9 cellular contexts compared by ENCODE assay signal in genomic region chr12:53287741-53288216, GRCh38. TPM values are rescaled to one million over a fixed set of nuclear protein-coding genes. Genes with fewer than 3 reads are reported as not detected.
DNase-seq lines count a peak whose midpoint lies in the region; ATAC-seq, FAIRE-seq and TF ChIP-seq lines count a peak whose summit lies in the region.
"Had no signal": no experiment of that assay in that cellular context is flagged by ENCODE, and none has a peak within 500 bp of the region (broad histone marks: within the 10 kb centered on the region; RNA-seq: fewer than 3 reads in every experiment).

No MANE protein-coding gene starts in this region.

- H3K9me3 ChIP-seq in endothelial cell of umbilical vein (replicated peaks; ENCODE audit: control insufficient read depth, insufficient read depth, low read length), result no peaks in the 10 kb centered on the region

- H2AFZ ChIP-seq in endothelial cell of umbilical vein (ENCODE audit: low read depth, low read length), result no peak overlapping the region

- no peaks in the 10 kb centered on the region for H3K79me2 ChIP-seq in endothelial cell of umbilical vein (ENCODE audit: control insufficient read depth, insufficient read depth, low read length)

- H3K4me2 ChIP-seq in endothelial cell of umbilical vein (ENCODE audit: insufficient read depth, low read length), result no peak overlapping the region

- peak; percentile 61 for FAIRE-seq in endothelial cell of umbilical vein (lab: Jason Lieb, UNC)

- POLR2A ChIA-PET in endothelial cell of umbilical vein (lab: Charles Lee), result interaction anchor here (1.1 kb wide), 1 partner anchor 222 kb away, joined by 3 read pairs; no protein-coding TSS in a partner anchor

- H3K9ac ChIP-seq in endothelial cell of umbilical vein (replicated peaks; ENCODE audit: extremely low read depth, insufficient read depth, low read length), result no peak overlapping the region

- peak; percentile 45 to 65 for TF ChIP-seq CTCF in endothelial cell of umbilical vein (IDR thresholded peaks at IDR 0.05; ENCODE audit: extremely low read depth in 1 of 2, insufficient read depth in 1 of 2, low read depth in 1 of 2, low read length in 2 of 2)

- peaks cover 6 to 15% of the 10 kb centered on the region in 2 experiments for H3K36me3 ChIP-seq in endothelial cell of umbilical vein (ENCODE audit: control insufficient read depth in 2 of 2, extremely low read depth in 1 of 2, insufficient read depth in 2 of 2, low read length in 2 of 2)

- H3K4me3 ChIP-seq in endothelial cell of umbilical vein (replicated peaks in 1 of 3; ENCODE audit: insufficient read depth in 1 of 3, low read depth in 1 of 3, low read length in 3 of 3), result no peak overlapping the region

- H3K9me1 ChIP-seq in endothelial cell of umbilical vein (replicated peaks; ENCODE audit: control insufficient read depth, extremely low read depth, insufficient read depth, low read length), result no peaks in the 10 kb centered on the region

- H3K27me3 ChIP-seq in endothelial cell of umbilical vein (ENCODE audit: control insufficient read depth in 2 of 2, insufficient read depth in 2 of 2, low read length in 2 of 2), result no peaks in the 10 kb centered on the region

- ATAC-seq in GM21381 (IDR thresholded peaks at IDR 0.05; ENCODE audit: unreplicated experiment), result no peak

- dilution Hi-C loops in endothelial cell of umbilical vein (cut with MboI; ENCODE audit: extremely low pct_ligation_motif_present, low sequenced_read_pairs), result no loop called here

- no peak for TF ChIP-seq POLR2A in endothelial cell of umbilical vein (IDR thresholded peaks at IDR 0.05; ENCODE audit: low read depth, low read length)

- intact Hi-C loops in endothelial cell of umbilical vein (cut with micrococcal nuclease), result loop anchor here (1.0 kb wide), 1 partner anchor 74 kb away; no protein-coding TSS in a partner anchor

- peaks cover 17% of the 10 kb centered on the region for H3K4me1 ChIP-seq in endothelial cell of umbilical vein (ENCODE audit: control insufficient read depth, extremely low read depth, insufficient read depth, low read length)

- DNase-seq in NOMO-1 treated with DMSO at 0.1 percent for 48 hours (lab: John Stamatoyannopoulos, UW; ENCODE audit: unreplicated experiment) (peak; percentile 34), NOMO-1 treated with dmso at 0.1 percent for 144 hours (lab: John Stamatoyannopoulos, UW; ENCODE audit: unreplicated experiment) (no peak), NCI-H2227 (lab: John Stamatoyannopoulos, UW; ENCODE audit: unreplicated experiment) (peak; percentile 48), endothelial cell of umbilical vein (ENCODE audit: low read depth, low spot score) (peak; percentile 66), mucosa of gallbladder (ENCODE audit: low spot score) (peak; percentile 71)
- DNase-seq in activated CD8-positive, alpha-beta memory T cell treated with anti-CD3 and anti-CD28 coated beads, Interleukin-2, amount 50 U/mL, for 1 hour (ENCODE audit: extremely low read depth), result peak; percentile 40
- peak; percentile 50 to 77 (median 67) for DNase-seq in stimulated activated naive CD4-positive, alpha-beta T cell (lab: John Stamatoyannopoulos, UW)

- CTCF ChIA-PET in endothelial cell of umbilical vein (lab: Charles Lee), result interaction anchor here (0.9 to 12.3 kb wide), 16 partner anchors 9 to 222 kb away, joined by 3 to 366 read pairs (median 6); partner anchors contain the start of genes AAAS, ESPL1 and MYG1

- no TSS peak for BruUV-seq in endothelial cell of umbilical vein (replicated peaks; lab: Mats Ljungman, UMichigan)

- H3K27ac ChIP-seq in endothelial cell of umbilical vein (ENCODE audit: insufficient read depth, low read depth, low read length), result no peak overlapping the region

- no peaks in the 10 kb centered on the region for H4K20me1 ChIP-seq in endothelial cell of umbilical vein (replicated peaks; ENCODE audit: control insufficient read depth, extremely low read depth, insufficient read depth, low read length)

TF ChIP-seq in endothelial cell of umbilical vein, 7 proteins besides CTCF, POLR2A, EP300 and RAD21:
- TF ChIP-seq GATA2 (IDR thresholded peaks at IDR 0.05; ENCODE audit: insufficient read depth, insufficient read length, low read depth, low read length) (no peak), MYC (IDR thresholded peaks at IDR 0.05; ENCODE audit: low read depth, low read length) (no peak), POLR2AphosphoS5 (IDR thresholded peaks at IDR 0.05; ENCODE audit: insufficient read depth, low read depth, low read length) (no peak), JUN (IDR thresholded peaks at IDR 0.05; ENCODE audit: borderline replicate concordance, insufficient read depth, insufficient read length, low read depth) (no peak), MAX (IDR thresholded peaks at IDR 0.05; ENCODE audit: insufficient read depth, insufficient read length) (no peak), EZH2 (IDR thresholded peaks at IDR 0.05; ENCODE audit: borderline replicate concordance, low read depth, low read length, severe bottlenecking) (no peak), FOS (IDR thresholded peaks at IDR 0.05; ENCODE audit: borderline replicate concordance, insufficient read depth, low read length) (no peak)

RNA-seq across cellular contexts. Expression of gene PFDN5, which starts 7.6 kb away (rescaled TPM):
- total RNA-seq in endothelial cell of umbilical vein (286 and 301 TPM in 2 replicates), mucosa of gallbladder (420 TPM)
- polyA plus RNA-seq in endothelial cell of umbilical vein, result 665 and 745 TPM in 2 replicates
- polyA plus RNA-seq in endothelial cell of umbilical vein (2011; cell fraction: cytosol; rRNA removed), result 965 and 972 TPM in 2 replicates
- polyA plus RNA-seq in endothelial cell of umbilical vein (2011; cell fraction: nucleus; rRNA removed), result 821 and 880 TPM in 2 replicates
- 559 and 618 TPM in 2 replicates for polyA plus RNA-seq in endothelial cell of umbilical vein (2012)
- 123 and 203 TPM in 2 replicates for polyA minus RNA-seq in endothelial cell of umbilical vein
- polyA minus RNA-seq in endothelial cell of umbilical vein (2011; cell fraction: cytosol; rRNA and poly(A)+ RNA removed), result 96.5 TPM
- polyA minus RNA-seq in endothelial cell of umbilical vein (2011; cell fraction: nucleus; rRNA and poly(A)+ RNA removed), result 80.4 and 104 TPM in 2 replicates

RNA-seq across cellular contexts. Expression of gene MYG1, which starts 11.7 kb away (rescaled TPM):
- 61.1 and 65.8 TPM in 2 replicates for total RNA-seq in endothelial cell of umbilical vein
- 65.5 and 65.9 TPM in 2 replicates for polyA plus RNA-seq in endothelial cell of umbilical vein
- 60.4 and 62.2 TPM in 2 replicates for polyA plus RNA-seq in endothelial cell of umbilical vein (2011; cell fraction: cytosol; rRNA removed)
- polyA plus RNA-seq in endothelial cell of umbilical vein (2011; cell fraction: nucleus; rRNA removed), result 41.2 and 42.1 TPM in 2 replicates
- 47.2 and 56.8 TPM in 2 replicates for polyA plus RNA-seq in endothelial cell of umbilical vein (2012)
- 34.9 and 42.2 TPM in 2 replicates for polyA minus RNA-seq in endothelial cell of umbilical vein
- 67.1 TPM for polyA minus RNA-seq in endothelial cell of umbilical vein (2011; cell fraction: cytosol; rRNA and poly(A)+ RNA removed)
- 9.1 and 10.0 TPM in 2 replicates for polyA minus RNA-seq in endothelial cell of umbilical vein (2011; cell fraction: nucleus; rRNA and poly(A)+ RNA removed)
- total RNA-seq in mucosa of gallbladder, result 63.4 TPM

RNA-seq across cellular contexts. Expression of gene ESPL1, which starts 19.7 kb away (rescaled TPM):
- 39.3 and 42.7 TPM in 2 replicates for total RNA-seq in endothelial cell of umbilical vein
- polyA plus RNA-seq in endothelial cell of umbilical vein, result 16.2 and 18.8 TPM in 2 replicates
- polyA plus RNA-seq in endothelial cell of umbilical vein (2011; cell fraction: cytosol; rRNA removed), result 10.3 and 10.6 TPM in 2 replicates
- polyA plus RNA-seq in endothelial cell of umbilical vein (2011; cell fraction: nucleus; rRNA removed), result 66.8 and 72.5 TPM in 2 replicates
- 5.8 and 10.4 TPM in 2 replicates for polyA plus RNA-seq in endothelial cell of umbilical vein (2012)
- polyA minus RNA-seq in endothelial cell of umbilical vein, result 20.5 and 30.2 TPM in 2 replicates
- polyA minus RNA-seq in endothelial cell of umbilical vein (2011; cell fraction: cytosol; rRNA and poly(A)+ RNA removed), result 16.7 TPM
- 19.9 and 31.0 TPM in 2 replicates for polyA minus RNA-seq in endothelial cell of umbilical vein (2011; cell fraction: nucleus; rRNA and poly(A)+ RNA removed)
- total RNA-seq in mucosa of gallbladder, result 1.5 TPM

RNA-seq across cellular contexts. Expression of gene AAAS, which starts 33.6 kb away (rescaled TPM):
- total RNA-seq in endothelial cell of umbilical vein (57.8 and 60.0 TPM in 2 replicates), mucosa of gallbladder (55.5 TPM)
- polyA plus RNA-seq in endothelial cell of umbilical vein, result 83.1 and 86.0 TPM in 2 replicates
- 52.7 and 61.4 TPM in 2 replicates for polyA plus RNA-seq in endothelial cell of umbilical vein (2011; cell fraction: cytosol; rRNA removed)
- polyA plus RNA-seq in endothelial cell of umbilical vein (2011; cell fraction: nucleus; rRNA removed), result 183 and 200 TPM in 2 replicates
- 50.4 and 56.6 TPM in 2 replicates for polyA plus RNA-seq in endothelial cell of umbilical vein (2012)
- polyA minus RNA-seq in endothelial cell of umbilical vein, result 67.7 and 70.4 TPM in 2 replicates
- 82.0 TPM for polyA minus RNA-seq in endothelial cell of umbilical vein (2011; cell fraction: cytosol; rRNA and poly(A)+ RNA removed)
- 37.3 and 47.9 TPM in 2 replicates for polyA minus RNA-seq in endothelial cell of umbilical vein (2011; cell fraction: nucleus; rRNA and poly(A)+ RNA removed)

RNA-seq across cellular contexts. Expression of gene SP7, which starts 48.4 kb away (rescaled TPM):
- total RNA-seq in endothelial cell of umbilical vein (not detected in 2 replicates), mucosa of gallbladder (not detected)
- polyA plus RNA-seq in endothelial cell of umbilical vein, result not detected in 2 replicates
- not detected in 2 replicates for polyA plus RNA-seq in endothelial cell of umbilical vein (2011; cell fraction: cytosol; rRNA removed)
- not detected in 2 replicates for polyA plus RNA-seq in endothelial cell of umbilical vein (2011; cell fraction: nucleus; rRNA removed)
- polyA plus RNA-seq in endothelial cell of umbilical vein (2012), result not detected in 2 replicates
- not detected in 2 replicates for polyA minus RNA-seq in endothelial cell of umbilical vein
- polyA minus RNA-seq in endothelial cell of umbilical vein (2011; cell fraction: cytosol; rRNA and poly(A)+ RNA removed), result not detected
- polyA minus RNA-seq in endothelial cell of umbilical vein (2011; cell fraction: nucleus; rRNA and poly(A)+ RNA removed), result not detected in 2 replicates
- total RNA-seq: pulmonary artery endothelial cell had no signal

Comparison
In these comparisons a context has a peak if more than half of its experiments do, and no peak if none do; other contexts are left out.
1. RNA of gene ESPL1, which starts 19.7 kb away (total RNA-seq): 39.3 to 42.7 TPM in endothelial cell of umbilical vein; 1.5 TPM in mucosa of gallbladder (single experiment); every median in the first group is over 10 times any median in the second.